6 cellular contexts compared by ENCODE assay signal in the genomic region with DNA sequence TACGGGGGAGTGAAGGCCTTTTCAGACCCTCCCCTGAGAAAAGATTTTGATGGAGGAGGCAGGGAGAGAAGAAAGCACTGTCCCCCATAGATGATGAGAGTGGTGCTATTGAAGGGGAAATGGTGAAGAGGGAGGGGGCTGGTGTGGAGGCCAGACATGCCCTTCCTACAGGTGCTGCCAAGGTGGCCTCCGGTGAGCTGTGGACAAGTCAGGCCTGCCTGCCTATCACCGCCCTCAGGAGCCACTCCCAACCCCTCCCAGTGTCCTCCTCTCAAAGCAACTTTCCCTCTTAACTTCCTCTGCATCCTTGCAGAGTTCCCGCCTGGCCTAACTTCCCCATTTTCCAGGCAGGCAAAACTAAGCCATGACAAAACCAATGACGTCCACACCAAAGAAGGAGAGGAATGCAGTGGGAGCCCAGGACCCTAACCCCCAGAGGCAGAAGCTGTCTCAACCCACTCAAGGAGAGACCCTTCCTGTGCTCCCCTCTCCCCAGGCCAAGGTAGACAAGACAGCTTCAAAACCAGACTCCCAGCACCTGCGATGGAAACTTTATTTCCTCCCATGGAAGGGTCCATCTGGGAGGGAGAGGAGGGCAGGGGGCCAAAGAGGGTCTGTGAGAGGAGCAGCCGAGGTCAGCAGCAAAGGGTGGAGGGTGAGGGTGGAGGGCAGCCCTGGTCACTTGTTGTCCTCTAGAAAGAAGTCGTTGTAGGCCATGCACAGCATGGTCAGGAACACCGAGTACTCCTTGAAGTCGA. TPM values are rescaled to one million over a fixed set of nuclear protein-coding genes. Genes with fewer than 3 reads are reported as not detected.
DNase-seq lines count a peak whose midpoint lies in the region; ATAC-seq lines count a peak whose summit lies in the region.

No MANE protein-coding gene starts in this region.

- ATAC-seq in memory B cell (ENCODE audit: low read depth), result no peak

- POLR2A ChIA-PET in CD4-positive, alpha-beta memory T cell (lab: Charles Lee; ENCODE audit: partially characterized antibody), result interaction anchor here (1.1 to 7.2 kb wide), 9 partner anchors 8 to 192 kb away, joined by 3 to 631 read pairs (median 24); a partner anchor contains a TSS

- no peaks in the 10 kb centered on the region for H3K9me3 ChIP-seq in CD4-positive, alpha-beta memory T cell (ENCODE audit: control insufficient read depth in 1 of 2, low read length in 2 of 2)

- no peaks in the 10 kb centered on the region for H3K27me3 ChIP-seq in CD4-positive, alpha-beta memory T cell (ENCODE audit: insufficient read depth, low read length)

- in situ Hi-C loops in KBM-7 (cut with MboI; ENCODE audit: low pct_unique_long_range_greater_than_20kb, low sequenced_read_pairs), result loop anchor here (25.0 kb wide), 1 partner anchor 426 kb away; a partner anchor contains a TSS

- DNase-seq in CD4-positive, alpha-beta memory T cell, result no peak
- DNase-seq in activated T-helper 2 cell treated with anti-CD3 and anti-CD28 coated beads, Interferon-gamma antibody, Interleukin-2, Interleukin-4, amounts not matched to agents 10 μg/mL and 5 μg/mL and 100 μg/mL, durations not matched to agents 14 hours and 24 hours and 36 hours (ENCODE audit: low spot score), result no peak
- DNase-seq in memory B cell (ENCODE audit: low spot score in 2 of 2) (no peak), Ammon's horn (ENCODE audit: low spot score) (no peak), KBM-7 (no peak)
- DNase-seq in activated CD4-positive, CD25-positive, alpha-beta regulatory T cell (lab: John Stamatoyannopoulos, UW), result no peak

- intact Hi-C loops in CD4-positive, alpha-beta memory T cell (cut with micrococcal nuclease), result loop anchor here (1.0 kb wide), 1 partner anchor 9 kb away; a partner anchor contains a TSS
- intact Hi-C loops in activated T-helper 2 cell treated with anti-CD3 and anti-CD28 coated beads, Interferon-gamma antibody, Interleukin-2, Interleukin-4, amounts not matched to agents 10 μg/mL and 5 μg/mL and 100 μg/mL, durations not matched to agents 14 hours and 24 hours and 36 hours (cut with micrococcal nuclease), result loop anchor here (1.0 kb wide), 1 partner anchor 9 kb away; a partner anchor contains a TSS

- H3K27ac Mint-ChIP-seq in CD4-positive, alpha-beta memory T cell, result peak overlapping the region; percentile 93 to 99 (median 98)
- peak overlapping the region; percentile 97 for H3K27ac Mint-ChIP-seq in activated T-helper 2 cell treated with anti-CD3 and anti-CD28 coated beads, Interferon-gamma antibody, Interleukin-2, Interleukin-4, amounts not matched to agents 10 μg/mL and 5 μg/mL and 100 μg/mL, durations not matched to agents 14 hours and 24 hours and 36 hours
- peak overlapping the region; percentile 95 for H3K27ac Mint-ChIP-seq in memory B cell

- H3K4me3 Mint-ChIP-seq in CD4-positive, alpha-beta memory T cell, result peak overlapping the region; percentile 92 to 98 (median 96)
- H3K4me3 Mint-ChIP-seq in activated T-helper 2 cell treated with anti-CD3 and anti-CD28 coated beads, Interferon-gamma antibody, Interleukin-2, Interleukin-4, amounts not matched to agents 10 μg/mL and 5 μg/mL and 100 μg/mL, durations not matched to agents 14 hours and 24 hours and 36 hours (ENCODE audit: low read depth), result peak overlapping the region; percentile 90
- peak overlapping the region; percentile 93 for H3K4me3 Mint-ChIP-seq in memory B cell

- H3K36me3 Mint-ChIP-seq in CD4-positive, alpha-beta memory T cell, result peaks cover 8 to 31% of the 10 kb centered on the region in 2 donors
- H3K36me3 Mint-ChIP-seq in activated T-helper 2 cell treated with anti-CD3 and anti-CD28 coated beads, Interferon-gamma antibody, Interleukin-2, Interleukin-4, amounts not matched to agents 10 μg/mL and 5 μg/mL and 100 μg/mL, durations not matched to agents 14 hours and 24 hours and 36 hours (ENCODE audit: low read depth), result peaks cover 27% of the 10 kb centered on the region
- H3K36me3 Mint-ChIP-seq in memory B cell, result peaks cover 4% of the 10 kb centered on the region

- peak overlapping the region; percentile 92 for H3K27ac ChIP-seq in CD4-positive, alpha-beta memory T cell (ENCODE audit: low read depth, low read length)

- H3K4me1 Mint-ChIP-seq in CD4-positive, alpha-beta memory T cell, result peaks cover 59 to 94% (median 79%) of the 10 kb centered on the region in 4 donors
- H3K4me1 Mint-ChIP-seq in activated T-helper 2 cell treated with anti-CD3 and anti-CD28 coated beads, Interferon-gamma antibody, Interleukin-2, Interleukin-4, amounts not matched to agents 10 μg/mL and 5 μg/mL and 100 μg/mL, durations not matched to agents 14 hours and 24 hours and 36 hours (ENCODE audit: low read depth), result peaks cover 64% of the 10 kb centered on the region
- H3K4me1 Mint-ChIP-seq in memory B cell, result peaks cover 62% of the 10 kb centered on the region

- H3K4me1 ChIP-seq in CD4-positive, alpha-beta memory T cell (ENCODE audit: insufficient read depth, low read length), result peaks cover 79% of the 10 kb centered on the region

- H3K27me3 Mint-ChIP-seq in CD4-positive, alpha-beta memory T cell, result no peaks in the 10 kb centered on the region
- H3K27me3 Mint-ChIP-seq in activated T-helper 2 cell treated with anti-CD3 and anti-CD28 coated beads, Interferon-gamma antibody, Interleukin-2, Interleukin-4, amounts not matched to agents 10 μg/mL and 5 μg/mL and 100 μg/mL, durations not matched to agents 14 hours and 24 hours and 36 hours (ENCODE audit: low read depth), result no peaks in the 10 kb centered on the region
- no peaks in the 10 kb centered on the region for H3K27me3 Mint-ChIP-seq in memory B cell

- H3K9me3 Mint-ChIP-seq in CD4-positive, alpha-beta memory T cell, result no peaks in the 10 kb centered on the region
- no peaks in the 10 kb centered on the region for H3K9me3 Mint-ChIP-seq in activated T-helper 2 cell treated with anti-CD3 and anti-CD28 coated beads, Interferon-gamma antibody, Interleukin-2, Interleukin-4, amounts not matched to agents 10 μg/mL and 5 μg/mL and 100 μg/mL, durations not matched to agents 14 hours and 24 hours and 36 hours
- no peaks in the 10 kb centered on the region for H3K9me3 Mint-ChIP-seq in memory B cell

- CTCF ChIA-PET in CD4-positive, alpha-beta memory T cell (lab: Charles Lee; ENCODE audit: partially characterized antibody), result interaction anchor here (0.8 to 7.6 kb wide), 7 partner anchors 8 to 98 kb away, joined by 3 to 225 read pairs (median 3); a partner anchor contains a TSS

- H3K4me3 ChIP-seq in CD4-positive, alpha-beta memory T cell (ENCODE audit: low read length in 2 of 2), result peak overlapping the region; percentile 49 to 67

- H3K36me3 ChIP-seq in CD4-positive, alpha-beta memory T cell (ENCODE audit: insufficient read depth, low read length), result peaks cover 7% of the 10 kb centered on the region

RNA-seq across cellular contexts. Expression of a gene that starts 1.0 kb away (rescaled TPM):
- 100 to 1,000 TPM; 342 to 356 TPM for total RNA-seq in CD4-positive, alpha-beta memory T cell
- polyA plus RNA-seq in CD4-positive, alpha-beta memory T cell, result 100 to 1,000 TPM; 848 to 918 TPM
- 209 and 229 TPM in 2 replicates for total RNA-seq in activated T-helper 2 cell treated with anti-CD3 and anti-CD28 coated beads, Interferon-gamma antibody, Interleukin-2, Interleukin-4, amounts not matched to agents 10 μg/mL and 5 μg/mL and 100 μg/mL, durations not matched to agents 14 hours and 24 hours and 36 hours

RNA-seq across cellular contexts. Expression of a gene that starts 3.9 kb away (rescaled TPM):
- 1 to 10 TPM in 1 of 2 experiments, under 1 TPM in 1; 0.93 to 1.8 TPM for total RNA-seq in CD4-positive, alpha-beta memory T cell
- polyA plus RNA-seq in CD4-positive, alpha-beta memory T cell, result 1 to 10 TPM in 1 of 2 donors, not detected in 1; 1.5 TPM
- total RNA-seq in activated T-helper 2 cell treated with anti-CD3 and anti-CD28 coated beads, Interferon-gamma antibody, Interleukin-2, Interleukin-4, amounts not matched to agents 10 μg/mL and 5 μg/mL and 100 μg/mL, durations not matched to agents 14 hours and 24 hours and 36 hours, result 1.8 and 2.4 TPM in 2 replicates

RNA-seq across cellular contexts. Expression of a gene that starts 8.8 kb away (rescaled TPM):
- total RNA-seq in CD4-positive, alpha-beta memory T cell, result 100 to 1,000 TPM; 329 to 346 TPM
- polyA plus RNA-seq in CD4-positive, alpha-beta memory T cell, result 1,000 to 10,000 TPM; 2,886 to 3,815 TPM
- total RNA-seq in activated T-helper 2 cell treated with anti-CD3 and anti-CD28 coated beads, Interferon-gamma antibody, Interleukin-2, Interleukin-4, amounts not matched to agents 10 μg/mL and 5 μg/mL and 100 μg/mL, durations not matched to agents 14 hours and 24 hours and 36 hours, result 175 and 181 TPM in 2 replicates

RNA-seq across cellular contexts. Expression of a gene that starts 12.3 kb away (rescaled TPM):
- total RNA-seq in CD4-positive, alpha-beta memory T cell, result not detected
- not detected for polyA plus RNA-seq in CD4-positive, alpha-beta memory T cell
- total RNA-seq in activated T-helper 2 cell treated with anti-CD3 and anti-CD28 coated beads, Interferon-gamma antibody, Interleukin-2, Interleukin-4, amounts not matched to agents 10 μg/mL and 5 μg/mL and 100 μg/mL, durations not matched to agents 14 hours and 24 hours and 36 hours, result not detected in 2 replicates

RNA-seq across cellular contexts. Expression of a gene that starts 28.8 kb away (rescaled TPM):
- total RNA-seq in CD4-positive, alpha-beta memory T cell, result under 1 TPM in 1 of 2 experiments, not detected in 1; 0.87 TPM
- polyA plus RNA-seq in CD4-positive, alpha-beta memory T cell, result 1 to 10 TPM; 1.0 to 1.7 TPM
- total RNA-seq in activated T-helper 2 cell treated with anti-CD3 and anti-CD28 coated beads, Interferon-gamma antibody, Interleukin-2, Interleukin-4, amounts not matched to agents 10 μg/mL and 5 μg/mL and 100 μg/mL, durations not matched to agents 14 hours and 24 hours and 36 hours, result 0.44 and 0.75 TPM in 2 replicates
